In genomic region chr1:187744665-187745064, GRCh38 we compare ENCODE assay signal across 1 cellular context.
TF ChIP-seq lines count a peak whose summit lies in the region.

No MANE protein-coding gene starts in this region.

TF ChIP-seq in GM12878, 131 proteins besides CTCF, POLR2A, EP300 and RAD21 (continued from another document):
- TF ChIP-seq, protein P1, sequence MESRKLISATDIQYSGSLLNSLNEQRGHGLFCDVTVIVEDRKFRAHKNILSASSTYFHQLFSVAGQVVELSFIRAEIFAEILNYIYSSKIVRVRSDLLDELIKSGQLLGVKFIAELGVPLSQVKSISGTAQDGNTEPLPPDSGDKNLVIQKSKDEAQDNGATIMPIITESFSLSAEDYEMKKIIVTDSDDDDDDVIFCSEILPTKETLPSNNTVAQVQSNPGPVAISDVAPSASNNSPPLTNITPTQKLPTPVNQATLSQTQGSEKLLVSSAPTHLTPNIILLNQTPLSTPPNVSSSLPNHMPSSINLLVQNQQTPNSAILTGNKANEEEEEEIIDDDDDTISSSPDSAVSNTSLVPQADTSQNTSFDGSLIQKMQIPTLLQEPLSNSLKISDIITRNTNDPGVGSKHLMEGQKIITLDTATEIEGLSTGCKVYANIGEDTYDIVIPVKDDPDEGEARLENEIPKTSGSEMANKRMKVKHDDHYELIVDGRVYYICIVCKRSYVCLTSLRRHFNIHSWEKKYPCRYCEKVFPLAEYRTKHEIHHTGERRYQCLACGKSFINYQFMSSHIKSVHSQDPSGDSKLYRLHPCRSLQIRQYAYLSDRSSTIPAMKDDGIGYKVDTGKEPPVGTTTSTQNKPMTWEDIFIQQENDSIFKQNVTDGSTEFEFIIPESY (IDR thresholded peaks at IDR 0.05): no peak
- TF ChIP-seq GATAD2B (conservative IDR thresholded peaks at IDR 0.05; ENCODE audit: low read depth) (no peak), ZNF687 (IDR thresholded peaks at IDR 0.05) (no peak), JUNB (IDR thresholded peaks at IDR 0.05) (no peak), SIN3A (IDR thresholded peaks at IDR 0.05; ENCODE audit: low read depth, low read length) (no peak), SPI1 (IDR thresholded peaks at IDR 0.05; ENCODE audit: borderline replicate concordance, insufficient read depth, low read depth, low read length) (peak; percentile 94), ZZZ3 (IDR thresholded peaks at IDR 0.05; ENCODE audit: control insufficient read depth, insufficient read length, low read depth) (no peak), POU2F2 (IDR thresholded peaks at IDR 0.05; ENCODE audit: borderline replicate concordance, low read depth, low read length) (no peak), ETV6 (conservative IDR thresholded peaks at IDR 0.05 in 1 of 2, IDR thresholded peaks at IDR 0.05 in 1 of 2; ENCODE audit: borderline replicate concordance in 1 of 2, low read depth in 1 of 2) (no peak), ZNF217 (IDR thresholded peaks at IDR 0.05) (0 out of 2 replicates have a peak, but pooled peaks have one; percentile 61), PAX8 (IDR thresholded peaks at IDR 0.05) (no peak), FOXM1 (IDR thresholded peaks at IDR 0.05; ENCODE audit: low read depth, low read length) (no peak), ZBTB11 (CRISPR knock-in tag; IDR thresholded peaks at IDR 0.05) (no peak), STAT1 (conservative IDR thresholded peaks at IDR 0.05) (no peak), EZH2 (IDR thresholded peaks at IDR 0.05; ENCODE audit: borderline replicate concordance, control insufficient read depth, low read depth, low read length) (no peak), USF2 (IDR thresholded peaks at IDR 0.05; ENCODE audit: borderline replicate concordance, low read depth, low read length) (no peak), MEF2B (IDR thresholded peaks at IDR 0.05; ENCODE audit: partially characterized antibody, poor library complexity, severe bottlenecking) (no peak), ESRRA (IDR thresholded peaks at IDR 0.05; ENCODE audit: low read length) (no peak), KAT2A (conservative IDR thresholded peaks at IDR 0.05; ENCODE audit: control insufficient read depth, low read depth, low read length) (no peak), YY1 (IDR thresholded peaks at IDR 0.05; ENCODE audit: low read depth, low read length) (no peak), RUNX3 (IDR thresholded peaks at IDR 0.05; ENCODE audit: low read length) (peak; percentile 84), ATF7 (IDR thresholded peaks at IDR 0.05; ENCODE audit: low read depth) (no peak), IRF5 (IDR thresholded peaks at IDR 0.05; ENCODE audit: borderline replicate concordance) (no peak), ZNF207 (IDR thresholded peaks at IDR 0.05; ENCODE audit: borderline replicate concordance) (no peak), BMI1 (IDR thresholded peaks at IDR 0.05; ENCODE audit: borderline replicate concordance) (no peak)
- TF ChIP-seq, protein P2, sequence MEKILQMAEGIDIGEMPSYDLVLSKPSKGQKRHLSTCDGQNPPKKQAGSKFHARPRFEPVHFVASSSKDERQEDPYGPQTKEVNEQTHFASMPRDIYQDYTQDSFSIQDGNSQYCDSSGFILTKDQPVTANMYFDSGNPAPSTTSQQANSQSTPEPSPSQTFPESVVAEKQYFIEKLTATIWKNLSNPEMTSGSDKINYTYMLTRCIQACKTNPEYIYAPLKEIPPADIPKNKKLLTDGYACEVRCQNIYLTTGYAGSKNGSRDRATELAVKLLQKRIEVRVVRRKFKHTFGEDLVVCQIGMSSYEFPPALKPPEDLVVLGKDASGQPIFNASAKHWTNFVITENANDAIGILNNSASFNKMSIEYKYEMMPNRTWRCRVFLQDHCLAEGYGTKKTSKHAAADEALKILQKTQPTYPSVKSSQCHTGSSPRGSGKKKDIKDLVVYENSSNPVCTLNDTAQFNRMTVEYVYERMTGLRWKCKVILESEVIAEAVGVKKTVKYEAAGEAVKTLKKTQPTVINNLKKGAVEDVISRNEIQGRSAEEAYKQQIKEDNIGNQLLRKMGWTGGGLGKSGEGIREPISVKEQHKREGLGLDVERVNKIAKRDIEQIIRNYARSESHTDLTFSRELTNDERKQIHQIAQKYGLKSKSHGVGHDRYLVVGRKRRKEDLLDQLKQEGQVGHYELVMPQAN (conservative IDR thresholded peaks at IDR 0.05): no peak
- TF ChIP-seq, protein P3, sequence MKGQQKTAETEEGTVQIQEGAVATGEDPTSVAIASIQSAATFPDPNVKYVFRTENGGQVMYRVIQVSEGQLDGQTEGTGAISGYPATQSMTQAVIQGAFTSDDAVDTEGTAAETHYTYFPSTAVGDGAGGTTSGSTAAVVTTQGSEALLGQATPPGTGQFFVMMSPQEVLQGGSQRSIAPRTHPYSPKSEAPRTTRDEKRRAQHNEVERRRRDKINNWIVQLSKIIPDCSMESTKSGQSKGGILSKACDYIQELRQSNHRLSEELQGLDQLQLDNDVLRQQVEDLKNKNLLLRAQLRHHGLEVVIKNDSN (IDR thresholded peaks at IDR 0.05; ENCODE audit: borderline replicate concordance, extremely low read length, insufficient read depth, low read depth, low read length): no peak
